17 cellular contexts compared by ENCODE assay signal in genomic region chr12:10708862-10709261, GRCh38. TPM values are rescaled to one million over a fixed set of nuclear protein-coding genes. Genes with fewer than 3 reads are reported as not detected.
DNase-seq lines count a peak whose midpoint lies in the region; ATAC-seq and TF ChIP-seq lines count a peak whose summit lies in the region.
"Had no signal": no experiment of that assay in that cellular context is flagged by ENCODE, and none has a peak within 500 bp of the region (broad histone marks: within the 10 kb centered on the region; RNA-seq: fewer than 3 reads in every experiment).

No MANE protein-coding gene starts in this region.

- H3K9me3 Mint-ChIP-seq in nephron = no peaks in the 10 kb centered on the region
- H3K9me3 Mint-ChIP-seq in activated CD4-positive, alpha-beta memory T cell treated with anti-CD3 and anti-CD28 coated beads for 36 hours = no peaks in the 10 kb centered on the region
- H3K9me3 Mint-ChIP-seq: CD8-positive, alpha-beta memory T cell; GM23338 had no signal

- peak overlapping the region in 1 of 3 experiments; percentile 3 for H3K4me3 Mint-ChIP-seq in nephron
- no peak overlapping the region for H3K4me3 Mint-ChIP-seq in activated CD4-positive, alpha-beta memory T cell treated with anti-CD3 and anti-CD28 coated beads for 36 hours
- H3K4me3 Mint-ChIP-seq: CD8-positive, alpha-beta memory T cell; GM23338 had no signal

- no peak for DNase-seq in Right ventricle myocardium inferior (ENCODE audit: missing footprints)
- DNase-seq in cardiac septum (ENCODE audit: low spot score) = no peak
- no peak for DNase-seq in left cardiac atrium
- DNase-seq in activated CD4-positive, alpha-beta memory T cell treated with anti-CD3 and anti-CD28 coated beads for 36 hours = no peak
- DNase-seq in T-helper 2 cell = no peak
- DNase-seq in COLO829 (ENCODE audit: low spot score) = no peak
- DNase-seq: CD8-positive, alpha-beta memory T cell; DND-41; MV-4-11; NCI-H1436; NCI-H2081; NCI-H748 treated with DMSO at 0.1 percent for 48 hours had no signal

- CTCF ChIA-PET in activated CD4-positive, alpha-beta memory T cell treated with anti-CD3 and anti-CD28 coated beads for 36 hours (lab: Charles Lee) = interaction anchor here (1.4 kb wide), 1 partner anchor 41 kb away, joined by 3 read pairs; no protein-coding TSS in a partner anchor

- H3K36me3 Mint-ChIP-seq in nephron (ENCODE audit: low read depth) = peaks cover 73% of the 10 kb centered on the region
- peaks cover 48% of the 10 kb centered on the region for H3K36me3 Mint-ChIP-seq in activated CD4-positive, alpha-beta memory T cell treated with anti-CD3 and anti-CD28 coated beads for 36 hours

- H3K27ac Mint-ChIP-seq in nephron = peak overlapping the region in 2 of 3 experiments; percentile 14 to 54
- no peak overlapping the region for H3K27ac Mint-ChIP-seq in activated CD4-positive, alpha-beta memory T cell treated with anti-CD3 and anti-CD28 coated beads for 36 hours
- H3K27ac Mint-ChIP-seq: CD8-positive, alpha-beta memory T cell; GM23338 had no signal

- POLR2A ChIA-PET in activated CD4-positive, alpha-beta memory T cell treated with anti-CD3 and anti-CD28 coated beads for 36 hours (lab: Charles Lee) = no interaction called here

- no peaks in the 10 kb centered on the region for H3K27me3 Mint-ChIP-seq in nephron (ENCODE audit: low read depth)
- H3K27me3 Mint-ChIP-seq in activated CD4-positive, alpha-beta memory T cell treated with anti-CD3 and anti-CD28 coated beads for 36 hours = peaks cover 23% of the 10 kb centered on the region
- H3K27me3 Mint-ChIP-seq: CD8-positive, alpha-beta memory T cell had no signal

- intact Hi-C loops in Right ventricle myocardium inferior (cut with DNase I) = no loop called here
- intact Hi-C loops in cardiac septum (cut with DNase I) = no loop called here
- intact Hi-C loops in left cardiac atrium (cut with DNase I) = no loop called here
- intact Hi-C loops in activated CD4-positive, alpha-beta memory T cell treated with anti-CD3 and anti-CD28 coated beads for 36 hours (cut with micrococcal nuclease) = no loop called here

- no peak for TF ChIP-seq CTCF in nephron (IDR thresholded peaks at IDR 0.05; ENCODE audit: unreplicated experiment in 3 of 3)

- H3K4me1 Mint-ChIP-seq in nephron = peaks cover 15% of the 10 kb centered on the region
- H3K4me1 Mint-ChIP-seq in activated CD4-positive, alpha-beta memory T cell treated with anti-CD3 and anti-CD28 coated beads for 36 hours (ENCODE audit: low read depth) = no peaks in the 10 kb centered on the region
- H3K4me1 Mint-ChIP-seq: GM23338 had no signal

- ATAC-seq in Right ventricle myocardium inferior (peak; percentile 79), left cardiac atrium (peak; percentile 64 to 70), GM21529 (IDR thresholded peaks at IDR 0.05; ENCODE audit: unreplicated experiment) (no peak)
- ATAC-seq: GM23338, HCT116, K562 had no signal

RNA-seq across cellular contexts. Expression of gene YBX3, which starts 14.3 kb away (rescaled TPM):
- 594 TPM for total RNA-seq in Right ventricle myocardium inferior
- total RNA-seq in cardiac septum = 998 TPM
- 100 to 1,000 TPM; 660 to 956 TPM for total RNA-seq in left cardiac atrium
- total RNA-seq in activated CD4-positive, alpha-beta memory T cell treated with anti-CD3 and anti-CD28 coated beads for 36 hours = 10 to 100 TPM; 90.7 to 96.2 TPM

RNA-seq across cellular contexts. Expression of gene STYK1, which starts 35.0 kb away (rescaled TPM):
- total RNA-seq in Right ventricle myocardium inferior = not detected
- 0.16 TPM for total RNA-seq in cardiac septum
- total RNA-seq in left cardiac atrium = under 1 TPM in 1 of 2 donors, not detected in 1; 0.12 TPM
- total RNA-seq in activated CD4-positive, alpha-beta memory T cell treated with anti-CD3 and anti-CD28 coated beads for 36 hours = not detected
